9 cellular contexts compared by ENCODE assay signal in the genomic region with DNA sequence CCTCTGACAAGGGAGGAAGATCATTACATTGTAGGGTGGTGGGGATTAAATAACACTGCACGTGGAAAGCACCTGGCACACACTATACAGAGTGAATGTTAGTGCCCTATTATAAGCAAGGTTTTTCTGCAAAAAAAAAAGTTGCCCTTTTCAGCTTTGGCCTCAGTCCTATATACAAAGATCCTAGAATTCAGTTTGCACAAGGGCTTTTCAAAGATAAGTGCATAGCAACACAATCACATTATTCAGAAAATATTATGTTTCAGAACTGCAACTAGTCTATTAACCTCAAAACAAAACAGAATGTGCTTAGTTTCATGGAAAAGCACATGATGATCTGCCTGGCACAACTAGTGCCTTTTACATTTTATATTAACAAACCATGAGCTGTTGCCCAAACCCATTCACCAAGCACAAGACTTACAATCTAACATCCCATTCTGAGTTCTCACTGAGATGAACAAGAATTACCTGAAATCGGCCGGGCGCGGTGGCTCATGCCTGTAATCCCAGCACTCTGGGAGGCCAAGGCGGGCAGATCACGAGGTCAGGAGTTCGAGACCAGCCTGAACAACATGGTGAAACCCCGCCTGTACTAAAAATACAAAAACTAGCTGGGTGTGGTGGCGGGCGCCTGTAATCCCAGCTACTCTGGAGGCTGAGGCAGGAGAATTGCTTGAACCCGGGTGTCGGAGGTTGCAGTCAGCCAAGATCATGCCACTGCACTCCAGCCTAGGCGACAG. TPM values are rescaled to one million over a fixed set of nuclear protein-coding genes. Genes with fewer than 3 reads are reported as not detected.
DNase-seq lines count a peak whose midpoint lies in the region; ATAC-seq, FAIRE-seq and TF ChIP-seq lines count a peak whose summit lies in the region.
"Had no signal": no experiment of that assay in that cellular context is flagged by ENCODE, and none has a peak within 500 bp of the region (broad histone marks: within the 10 kb centered on the region; RNA-seq: fewer than 3 reads in every experiment).

No MANE protein-coding gene starts in this region.

- H3K4me3 Mint-ChIP-seq in astrocyte (ENCODE audit: unreplicated experiment): peak overlapping the region; percentile 99

- H3K27ac Mint-ChIP-seq in astrocyte (ENCODE audit: unreplicated experiment): peak overlapping the region; percentile 43

- DNase-seq in COLO668 (lab: John Stamatoyannopoulos, UW; ENCODE audit: unreplicated experiment) (peak; percentile 19), astrocyte (ENCODE audit: low read depth) (no peak), myocyte (ENCODE audit: low read depth) (peak; percentile 13), kidney glomerular epithelial cell (lab: John Stamatoyannopoulos, UW) (no peak), colonic mucosa (no peak)
- no peak for DNase-seq in Jurkat, Clone E6-1 (ENCODE audit: low read depth, low spot score)
- DNase-seq: ovary had no signal

- ATAC-seq in HG02571 (IDR thresholded peaks at IDR 0.05; ENCODE audit: unreplicated experiment) (no peak), HG03139 (IDR thresholded peaks at IDR 0.05; ENCODE audit: unreplicated experiment) (no peak)

- H3K9me3 ChIP-seq in astrocyte (ENCODE audit: insufficient read depth, low read depth, low read length): no peaks in the 10 kb centered on the region
- no peaks in the 10 kb centered on the region for H3K9me3 ChIP-seq in colonic mucosa
- H3K9me3 ChIP-seq: ovary had no signal

- peaks cover 54% of the 10 kb centered on the region for H3K79me2 ChIP-seq in astrocyte (ENCODE audit: insufficient read depth, low read length)

- peak overlapping the region; percentile 88 for H3K4me2 ChIP-seq in astrocyte (ENCODE audit: low read length)

- no peaks in the 10 kb centered on the region for H3K9me3 Mint-ChIP-seq in astrocyte (ENCODE audit: unreplicated experiment)

- H3K27me3 Mint-ChIP-seq in astrocyte (ENCODE audit: low read depth, unreplicated experiment): no peaks in the 10 kb centered on the region

- FAIRE-seq in astrocyte (lab: Jason Lieb, UNC): no peak

- no peak overlapping the region for H3K27ac ChIP-seq in astrocyte (ENCODE audit: low read depth, low read length)
- H3K27ac ChIP-seq in colonic mucosa: no peak overlapping the region
- H3K27ac ChIP-seq: ovary had no signal

- peak overlapping the region; percentile 94 for H3K4me3 ChIP-seq in Jurkat, Clone E6-1 (ENCODE audit: low read length)
- H3K4me3 ChIP-seq in astrocyte (ENCODE audit: insufficient read depth, low read depth, low read length) (no peak overlapping the region), colonic mucosa (no peak overlapping the region)

- intact Hi-C loops in colonic mucosa (cut with DNase I): loop anchor here (5.0 to 10.0 kb wide), 2 partner anchors 70 to 158 kb away; no protein-coding TSS in a partner anchor

- H3K36me3 Mint-ChIP-seq in astrocyte (ENCODE audit: low read depth, unreplicated experiment): peaks cover 7% of the 10 kb centered on the region

- peaks cover 7% of the 10 kb centered on the region for H4K20me1 ChIP-seq in astrocyte (ENCODE audit: insufficient read depth, low read length)

- TF ChIP-seq CTCF in astrocyte (IDR thresholded peaks at IDR 0.05; ENCODE audit: insufficient read depth, low read depth, low read length) (no peak), colonic mucosa (IDR thresholded peaks at IDR 0.05) (no peak)

- H2AFZ ChIP-seq in astrocyte (ENCODE audit: low read depth, low read length): no peak overlapping the region

- no peak overlapping the region for H3K9ac ChIP-seq in astrocyte (ENCODE audit: low read length)
- H3K9ac ChIP-seq in colonic mucosa (ENCODE audit: low read depth in 2 of 2, low read length in 2 of 2): peak overlapping the region in 1 of 2 donors; percentile 19

- H3K4me1 ChIP-seq in astrocyte (ENCODE audit: insufficient read depth, low read length) (peaks cover 11% of the 10 kb centered on the region), colonic mucosa (peaks cover 8% of the 10 kb centered on the region)

- H3K27me3 ChIP-seq in astrocyte (ENCODE audit: insufficient read depth, low read length): no peaks in the 10 kb centered on the region
- H3K27me3 ChIP-seq in colonic mucosa: no peaks in the 10 kb centered on the region
- H3K27me3 ChIP-seq: ovary had no signal

- H3K4me1 Mint-ChIP-seq in astrocyte (ENCODE audit: low read depth, unreplicated experiment): peaks cover 25% of the 10 kb centered on the region

- H3K36me3 ChIP-seq in astrocyte (ENCODE audit: insufficient read depth, low read length): no peaks in the 10 kb centered on the region
- H3K36me3 ChIP-seq in colonic mucosa: no peaks in the 10 kb centered on the region
- H3K36me3 ChIP-seq: ovary had no signal

RNA-seq across cellular contexts. Expression of gene TM7SF3, which starts 1.8 kb away (rescaled TPM):
- polyA plus RNA-seq in Jurkat, Clone E6-1 (2012; ENCODE audit: insufficient read depth, insufficient read length): 85.1 TPM
- 93.2 and 104 TPM in 2 replicates for total RNA-seq in astrocyte
- 56.4 and 78.7 TPM in 2 replicates for total RNA-seq in myocyte
- polyA plus RNA-seq in myocyte (2012): 57.4 TPM
- 10 to 100 TPM; 50.0 to 59.1 TPM for total RNA-seq in colonic mucosa

RNA-seq across cellular contexts. Expression of gene MED21, which starts 9.9 kb away (rescaled TPM):
- 48.2 TPM for polyA plus RNA-seq in Jurkat, Clone E6-1 (2012; ENCODE audit: insufficient read depth, insufficient read length)
- 44.8 and 47.3 TPM in 2 replicates for total RNA-seq in astrocyte
- total RNA-seq in myocyte: 60.9 and 73.5 TPM in 2 replicates
- 26.4 TPM for polyA plus RNA-seq in myocyte (2012)
- total RNA-seq in colonic mucosa: 10 to 100 TPM; 44.5 to 45.1 TPM

Comparison
In these comparisons a context has a peak if more than half of its experiments do, and no peak if none do; other contexts are left out.
1. DNase-seq: peak in COLO668 (single experiment) and myocyte (single experiment); none in Jurkat, Clone E6-1 (single experiment), astrocyte (single experiment), kidney glomerular epithelial cell (single experiment) and colonic mucosa (single experiment).